ENCODE assay signal across 17 cellular contexts in the genomic region with DNA sequence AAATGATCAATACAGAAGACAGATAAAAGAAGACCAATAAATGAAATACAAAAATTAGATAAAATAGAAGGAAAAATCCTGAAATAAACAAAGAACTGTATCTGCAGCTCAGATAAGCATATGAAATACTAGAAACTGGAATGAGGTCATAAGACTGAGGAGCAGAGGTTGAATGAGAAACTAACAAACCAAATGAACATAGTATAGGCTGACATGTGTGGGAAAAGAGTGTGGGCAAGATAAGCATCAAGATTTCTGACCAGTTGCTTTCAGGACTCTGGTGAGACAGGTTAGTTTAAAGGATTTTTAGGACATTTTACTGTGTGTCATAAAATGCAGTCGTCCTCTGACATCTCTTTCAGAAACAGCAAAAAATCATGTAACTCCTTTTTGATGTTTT.
DNase-seq lines count a peak whose midpoint lies in the region; ATAC-seq and TF ChIP-seq lines count a peak whose summit lies in the region.
"Had no signal": no experiment of that assay in that cellular context is flagged by ENCODE, and none has a peak within 500 bp of the region (broad histone marks: within the 10 kb centered on the region; RNA-seq: fewer than 3 reads in every experiment).

No MANE protein-coding gene starts in this region.

- ATAC-seq in GM18868 (IDR thresholded peaks at IDR 0.05; ENCODE audit: unreplicated experiment) = peak; percentile 83
- ATAC-seq in HG03432 (IDR thresholded peaks at IDR 0.05; ENCODE audit: unreplicated experiment) = peak; percentile 59
- no peak for ATAC-seq in HG03378 (IDR thresholded peaks at IDR 0.05; ENCODE audit: unreplicated experiment)
- ATAC-seq: CD8-positive, alpha-beta T cell had no signal

- H2AFZ ChIP-seq in neuron (ENCODE audit: low read depth, low read length) = peak overlapping the region; percentile 11
- H2AFZ ChIP-seq: GM23248 had no signal

- no peak for TF ChIP-seq EP300 in tibial nerve (IDR thresholded peaks at IDR 0.05)

- WGBS in tibial nerve, 2 donors = 63 to 72% methylated on average over 1 of the region's 1 CpG

- no peaks in the 10 kb centered on the region for H3K27me3 ChIP-seq in neuron (ENCODE audit: insufficient read depth, low read length)
- H3K27me3 ChIP-seq in tibial nerve = no peaks in the 10 kb centered on the region
- H3K27me3 ChIP-seq: BLaER1 had no signal

- DNase-seq in tibial nerve (ENCODE audit: low spot score in 2 of 2) (no peak), NOMO-1 treated with DMSO at 0.1 percent for 48 hours (lab: John Stamatoyannopoulos, UW; ENCODE audit: unreplicated experiment) (no peak)
- DNase-seq: Caco-2; CD4-positive, CD25-positive, alpha-beta regulatory T cell; CD8-positive, alpha-beta T cell; DMS79; EL; GDM1; GM23248; H7; HCEC 1CT had no signal

- no peaks in the 10 kb centered on the region for H3K36me3 ChIP-seq in neuron (ENCODE audit: insufficient read depth, low read length)
- H3K36me3 ChIP-seq in tibial nerve = no peaks in the 10 kb centered on the region
- H3K36me3 ChIP-seq: BLaER1 had no signal

- H3K4me1 ChIP-seq in neuron (ENCODE audit: insufficient read depth, low read length) (no peaks in the 10 kb centered on the region), tibial nerve (no peaks in the 10 kb centered on the region)
- H3K4me1 ChIP-seq: BLaER1, Caco-2 had no signal

- H3K4me3 ChIP-seq in neuron (ENCODE audit: low read length) (no peak overlapping the region), tibial nerve (no peak overlapping the region)
- H3K4me3 ChIP-seq: BLaER1, GM23248 had no signal

- TF ChIP-seq CTCF in tibial nerve (IDR thresholded peaks at IDR 0.05) = no peak

- TF ChIP-seq POLR2A in tibial nerve (IDR thresholded peaks at IDR 0.05) = no peak

- H3K9me3 ChIP-seq in neuron (ENCODE audit: low read length) (no peaks in the 10 kb centered on the region), tibial nerve (no peaks in the 10 kb centered on the region)
- H3K9me3 ChIP-seq: BLaER1, Caco-2 had no signal

- H3K27ac ChIP-seq in tibial nerve = no peak overlapping the region
- H3K27ac ChIP-seq: BLaER1, C4-2B, GM23248 had no signal
